8 cellular contexts compared by ENCODE assay signal in the genomic region with DNA sequence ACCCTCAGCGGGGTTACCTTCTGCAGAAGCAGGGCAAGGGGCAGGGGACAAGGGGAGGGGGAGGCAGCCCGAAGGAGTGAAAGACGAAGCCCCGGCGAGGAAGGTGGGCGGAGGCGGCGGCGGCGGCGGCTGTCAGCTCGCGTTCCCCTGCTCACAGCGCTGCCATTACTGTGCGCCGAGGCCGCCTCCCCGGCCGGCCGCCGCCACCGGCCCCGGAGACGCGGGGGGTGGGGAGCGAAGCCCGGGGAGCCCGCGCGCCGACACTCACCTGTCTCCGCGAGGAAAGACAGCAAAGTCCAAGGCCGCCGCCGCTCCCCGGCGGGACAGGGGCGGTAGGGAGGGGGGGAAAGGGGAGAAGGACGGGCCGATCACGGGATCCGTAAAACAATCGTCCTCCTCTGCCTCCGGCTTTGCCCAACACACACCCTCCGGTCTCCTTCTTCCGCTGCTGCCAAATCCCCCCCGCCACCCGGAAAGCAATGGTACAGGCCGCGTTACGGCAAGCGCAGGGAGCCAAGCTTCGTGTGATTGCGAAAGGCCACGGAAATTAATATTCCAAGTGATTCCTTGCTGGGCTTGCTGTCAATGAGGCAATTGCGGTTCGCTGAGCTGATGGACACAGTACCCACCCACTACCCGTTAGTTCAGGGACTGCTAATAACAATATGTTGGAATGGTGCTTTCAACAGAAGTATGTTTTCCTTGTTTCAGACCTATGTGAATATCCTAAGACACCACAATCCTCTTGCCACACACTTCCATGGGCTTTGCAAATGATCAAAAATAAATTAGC. TPM values are rescaled to one million over a fixed set of nuclear protein-coding genes. Genes with fewer than 3 reads are reported as not detected.
A peak's percentile ranks its signal among the peaks of the same experiment; 100 is the strongest.
DNase-seq lines count a peak whose midpoint lies in the region; ATAC-seq and TF ChIP-seq lines count a peak whose summit lies in the region.

A gene (minus strand): TSS at position 180 of the 793 bp plus-strand sequence. CDS start 19,024 bp downstream, outside the sequence.

- TF ChIP-seq POLR2A in NB4 (IDR thresholded peaks at IDR 0.05; ENCODE audit: extremely low read depth, insufficient read length) = peak; percentile 24

- no peaks in the 10 kb centered on the region for H3F3A ChIP-seq in SK-N-SH (replicated peaks; ENCODE audit: insufficient read depth)

- H3K9me3 ChIP-seq in SK-N-SH = no peaks in the 10 kb centered on the region

- 0% methylated on average over 16 of the region's 59 CpGs for WGBS in SK-N-SH (ENCODE audit: low lambda C conversion rate)

- H4K20me1 ChIP-seq in SK-N-SH (ENCODE audit: insufficient read depth) = no peaks in the 10 kb centered on the region

- peak within 1 kb of the TSS; percentile 91 for H3K9ac ChIP-seq in SK-N-SH

- H3K27ac ChIP-seq in SK-N-SH (ENCODE audit: low read depth in 2 of 2, low read length in 1 of 2) = peak within 1 kb of the TSS; percentile 80 to 87; a peak in 3 of 4 replicates

- no peaks in the 10 kb centered on the region for H3K36me3 ChIP-seq in GM06990 (ENCODE audit: control insufficient read depth, insufficient read depth, low read length)
- H3K36me3 ChIP-seq in SK-N-SH (replicated peaks in 1 of 2; ENCODE audit: control insufficient read depth in 1 of 2, insufficient read depth in 2 of 2, low read length in 1 of 2) = peaks cover 0 to 8% of the 10 kb centered on the region in 2 experiments

- H3K79me2 ChIP-seq in SK-N-SH (ENCODE audit: insufficient read depth) = peaks cover 49% of the 10 kb centered on the region

- H3K4me2 ChIP-seq in SK-N-SH = peak within 1 kb of the TSS; percentile 91

- H3K27me3 ChIP-seq in GM06990 (replicated peaks; ENCODE audit: control insufficient read depth, insufficient read depth, low read length) = no peaks in the 10 kb centered on the region
- H3K27me3 ChIP-seq in SK-N-SH (ENCODE audit: insufficient read depth) = no peaks in the 10 kb centered on the region

- peaks cover 2 to 5% of the 10 kb centered on the region in 2 experiments; a peak in 1 of 4 replicates for H3K4me1 ChIP-seq in SK-N-SH (ENCODE audit: control insufficient read depth in 1 of 2, insufficient read depth in 2 of 2, low read depth in 1 of 2, low read length in 1 of 2)

- TF ChIP-seq RAD21 in SK-N-SH (IDR thresholded peaks at IDR 0.05; ENCODE audit: low read length) = no peak

- CTCF ChIA-PET in SK-N-SH (lab: Yijun Ruan, JAX) = interaction anchor here (0.6 to 2.4 kb wide), 4 partner anchors 10 to 217 kb away, joined by 3 to 7 read pairs (median 4); no protein-coding TSS in a partner anchor

- ATAC-seq in HG02571 (IDR thresholded peaks at IDR 0.05; ENCODE audit: unreplicated experiment) = peak; percentile 93

- peak within 1 kb of the TSS; percentile 96 for H3K4me3 ChIP-seq in GM06990 (replicated peaks; ENCODE audit: low read depth, low read length)
- peak within 1 kb of the TSS; percentile 89 for H3K4me3 ChIP-seq in NB4 (ENCODE audit: low read depth, low read length)
- peak within 1 kb of the TSS; percentile 64 to 82 for H3K4me3 ChIP-seq in SK-N-SH (ENCODE audit: low read depth in 2 of 2, low read length in 1 of 2)

- no peaks in the 10 kb centered on the region for H3K9me2 ChIP-seq in SK-N-SH

- DNase-seq in GM06990 (ENCODE audit: extremely low read depth, insufficient read length) (peak; percentile 95), NB4 (ENCODE audit: low read depth) (peak; percentile 93), SK-N-SH (peak; percentile 97), globus pallidus (ENCODE audit: low spot score) (peak; percentile 93), nucleus accumbens (lab: John Stamatoyannopoulos, UW) (peak; percentile 46 to 97 (median 89)), superior temporal gyrus (ENCODE audit: extremely low spot score) (peak; percentile 97)
- peak; percentile 92 for DNase-seq in activated naive CD4-positive, alpha-beta T cell treated with anti-CD3 and anti-CD28 coated beads, Interleukin-2, amount 50 U/mL, for 16 hours

- POLR2A ChIA-PET in SK-N-SH (lab: Yijun Ruan, JAX) = interaction anchor here (0.5 to 1.0 kb wide), 2 partner anchors 16 to 36 kb away, joined by 3 read pairs; a partner anchor contains a TSS

- peak in 1 of 2 experiments; percentile 54; a peak in 1 of 4 replicates for TF ChIP-seq EP300 in SK-N-SH (IDR thresholded peaks at IDR 0.05; ENCODE audit: borderline replicate concordance in 1 of 2, low read depth in 1 of 2, low read length in 1 of 2)

- TF ChIP-seq CTCF in GM06990 (IDR thresholded peaks at IDR 0.05; ENCODE audit: insufficient read depth, low read length, poor library complexity, severe bottlenecking) = no peak
- no peak for TF ChIP-seq CTCF in NB4 (IDR thresholded peaks at IDR 0.05; ENCODE audit: low read depth, low read length)
- no peak for TF ChIP-seq CTCF in SK-N-SH (IDR thresholded peaks at IDR 0.05)

- peak within 1 kb of the TSS; percentile 93 for H2AFZ ChIP-seq in SK-N-SH (ENCODE audit: low read depth)

TF ChIP-seq in SK-N-SH, 30 proteins besides CTCF, POLR2A, EP300 and RAD21 (continues in another document):
- peak; percentile 75; the same call in 1 of the 2 replicates for TF ChIP-seq TAF1 (IDR thresholded peaks at IDR 0.05; ENCODE audit: borderline replicate concordance, low read depth, low read length)
- no peak; the same call in 1 of the 2 replicates for TF ChIP-seq GABPA (IDR thresholded peaks at IDR 0.05; ENCODE audit: low read depth)
- TF ChIP-seq EZH2phosphoT487 (IDR thresholded peaks at IDR 0.05; ENCODE audit: borderline replicate concordance, low read depth) = no peak
- TF ChIP-seq NRF1 (IDR thresholded peaks at IDR 0.05; ENCODE audit: low read depth, low read length) = no peak
- TF ChIP-seq, protein P1, sequence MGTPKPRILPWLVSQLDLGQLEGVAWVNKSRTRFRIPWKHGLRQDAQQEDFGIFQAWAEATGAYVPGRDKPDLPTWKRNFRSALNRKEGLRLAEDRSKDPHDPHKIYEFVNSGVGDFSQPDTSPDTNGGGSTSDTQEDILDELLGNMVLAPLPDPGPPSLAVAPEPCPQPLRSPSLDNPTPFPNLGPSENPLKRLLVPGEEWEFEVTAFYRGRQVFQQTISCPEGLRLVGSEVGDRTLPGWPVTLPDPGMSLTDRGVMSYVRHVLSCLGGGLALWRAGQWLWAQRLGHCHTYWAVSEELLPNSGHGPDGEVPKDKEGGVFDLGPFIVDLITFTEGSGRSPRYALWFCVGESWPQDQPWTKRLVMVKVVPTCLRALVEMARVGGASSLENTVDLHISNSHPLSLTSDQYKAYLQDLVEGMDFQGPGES (IDR thresholded peaks at IDR 0.05; ENCODE audit: low read depth, low read length) = no peak
- TF ChIP-seq, protein P2, sequence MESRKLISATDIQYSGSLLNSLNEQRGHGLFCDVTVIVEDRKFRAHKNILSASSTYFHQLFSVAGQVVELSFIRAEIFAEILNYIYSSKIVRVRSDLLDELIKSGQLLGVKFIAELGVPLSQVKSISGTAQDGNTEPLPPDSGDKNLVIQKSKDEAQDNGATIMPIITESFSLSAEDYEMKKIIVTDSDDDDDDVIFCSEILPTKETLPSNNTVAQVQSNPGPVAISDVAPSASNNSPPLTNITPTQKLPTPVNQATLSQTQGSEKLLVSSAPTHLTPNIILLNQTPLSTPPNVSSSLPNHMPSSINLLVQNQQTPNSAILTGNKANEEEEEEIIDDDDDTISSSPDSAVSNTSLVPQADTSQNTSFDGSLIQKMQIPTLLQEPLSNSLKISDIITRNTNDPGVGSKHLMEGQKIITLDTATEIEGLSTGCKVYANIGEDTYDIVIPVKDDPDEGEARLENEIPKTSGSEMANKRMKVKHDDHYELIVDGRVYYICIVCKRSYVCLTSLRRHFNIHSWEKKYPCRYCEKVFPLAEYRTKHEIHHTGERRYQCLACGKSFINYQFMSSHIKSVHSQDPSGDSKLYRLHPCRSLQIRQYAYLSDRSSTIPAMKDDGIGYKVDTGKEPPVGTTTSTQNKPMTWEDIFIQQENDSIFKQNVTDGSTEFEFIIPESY (IDR thresholded peaks at IDR 0.05; ENCODE audit: borderline replicate concordance, low read depth) = 0 out of 2 replicates have a peak, but pooled peaks have one; percentile 37
- no peak for TF ChIP-seq TEAD4 (IDR thresholded peaks at IDR 0.05; ENCODE audit: borderline replicate concordance, insufficient read depth)
- TF ChIP-seq FOXJ3 (CRISPR knock-in tag; IDR thresholded peaks at IDR 0.05) = no peak
- no peak for TF ChIP-seq JUND (IDR thresholded peaks at IDR 0.05)
- TF ChIP-seq RCOR1 (IDR thresholded peaks at IDR 0.05; ENCODE audit: low read length) = no peak
- TF ChIP-seq, protein P3, sequence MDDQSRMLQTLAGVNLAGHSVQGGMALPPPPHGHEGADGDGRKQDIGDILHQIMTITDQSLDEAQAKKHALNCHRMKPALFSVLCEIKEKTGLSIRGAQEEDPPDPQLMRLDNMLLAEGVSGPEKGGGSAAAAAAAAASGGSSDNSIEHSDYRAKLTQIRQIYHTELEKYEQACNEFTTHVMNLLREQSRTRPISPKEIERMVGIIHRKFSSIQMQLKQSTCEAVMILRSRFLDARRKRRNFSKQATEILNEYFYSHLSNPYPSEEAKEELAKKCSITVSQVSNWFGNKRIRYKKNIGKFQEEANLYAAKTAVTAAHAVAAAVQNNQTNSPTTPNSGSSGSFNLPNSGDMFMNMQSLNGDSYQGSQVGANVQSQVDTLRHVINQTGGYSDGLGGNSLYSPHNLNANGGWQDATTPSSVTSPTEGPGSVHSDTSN (IDR thresholded peaks at IDR 0.05) = peak; percentile 64
- peak; percentile 69; the same call in 1 of the 2 replicates for TF ChIP-seq SIN3A (IDR thresholded peaks at IDR 0.05; ENCODE audit: borderline replicate concordance, low read depth, low read length)
- TF ChIP-seq NFIC (IDR thresholded peaks at IDR 0.05; ENCODE audit: borderline replicate concordance) = 0 out of 2 replicates have a peak, but pooled peaks have one; percentile 33
- TF ChIP-seq SMC3 (IDR thresholded peaks at IDR 0.05; ENCODE audit: low read depth, low read length) = no peak
- TF ChIP-seq ELF1 (IDR thresholded peaks at IDR 0.05) = peak; percentile 86
- no peak for TF ChIP-seq FOXM1 (IDR thresholded peaks at IDR 0.05; ENCODE audit: low read depth)
- TF ChIP-seq, protein P4, sequence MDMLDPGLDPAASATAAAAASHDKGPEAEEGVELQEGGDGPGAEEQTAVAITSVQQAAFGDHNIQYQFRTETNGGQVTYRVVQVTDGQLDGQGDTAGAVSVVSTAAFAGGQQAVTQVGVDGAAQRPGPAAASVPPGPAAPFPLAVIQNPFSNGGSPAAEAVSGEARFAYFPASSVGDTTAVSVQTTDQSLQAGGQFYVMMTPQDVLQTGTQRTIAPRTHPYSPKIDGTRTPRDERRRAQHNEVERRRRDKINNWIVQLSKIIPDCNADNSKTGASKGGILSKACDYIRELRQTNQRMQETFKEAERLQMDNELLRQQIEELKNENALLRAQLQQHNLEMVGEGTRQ (IDR thresholded peaks at IDR 0.05; ENCODE audit: borderline replicate concordance, low read depth, low read length) = no peak
- TF ChIP-seq, protein P5, sequence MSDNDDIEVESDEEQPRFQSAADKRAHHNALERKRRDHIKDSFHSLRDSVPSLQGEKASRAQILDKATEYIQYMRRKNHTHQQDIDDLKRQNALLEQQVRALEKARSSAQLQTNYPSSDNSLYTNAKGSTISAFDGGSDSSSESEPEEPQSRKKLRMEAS (IDR thresholded peaks at IDR 0.05; ENCODE audit: low read depth) = peak; percentile 84

RNA-seq across cellular contexts. Expression of the gene that starts here (rescaled TPM):
- polyA plus RNA-seq in SK-N-SH (2012; rRNA removed) = 13.1 and 15.0 TPM in 2 replicates
- 20.3 and 22.2 TPM in 2 replicates for polyA plus RNA-seq in SK-N-SH (2012; cell fraction: cytosol; rRNA removed)
- 10.8 and 18.2 TPM in 2 replicates for polyA plus RNA-seq in SK-N-SH (2012; cell fraction: nucleus; rRNA removed)

Comparison
In these comparisons a context has a peak if more than half of its experiments do, and no peak if none do; other contexts are left out.
1. Peak in every context shown above with its lines: DNase-seq, ATAC-seq, H3K4me3 ChIP-seq and H3K27ac ChIP-seq.